8 cellular contexts compared by ENCODE assay signal in genomic region chr17:78128616-78129384, GRCh38. TPM values are rescaled to one million over a fixed set of nuclear protein-coding genes. Genes with fewer than 3 reads are reported as not detected.
DNase-seq lines count a peak whose midpoint lies in the region; ATAC-seq and TF ChIP-seq lines count a peak whose summit lies in the region.

TSS of gene TMC6 (minus strand) at chr17:78128755. CDS start at chr17:78126832, 1,923 bp downstream.

- ATAC-seq in Right ventricle myocardium superior (ENCODE audit: poor library complexity) (peak; percentile 59), HG02884 (IDR thresholded peaks at IDR 0.05; ENCODE audit: unreplicated experiment) (no peak), GM19397 (IDR thresholded peaks at IDR 0.05; ENCODE audit: unreplicated experiment) (no peak)

- no peak for TF ChIP-seq CTCF in osteocyte (IDR thresholded peaks at IDR 0.05)

- H3K9me3 ChIP-seq in HUES48 (ENCODE audit: control insufficient read depth, insufficient read depth, low read length) (no peaks in the 10 kb centered on the region), SJCRH30 (replicated peaks) (no peaks in the 10 kb centered on the region)

- peaks cover 26% of the 10 kb centered on the region for H3K4me1 ChIP-seq in HUES48 (ENCODE audit: control insufficient read depth, insufficient read depth, low read length)
- H3K4me1 ChIP-seq in SJCRH30, result peaks cover 27% of the 10 kb centered on the region

- H3K36me3 Mint-ChIP-seq in osteocyte (ENCODE audit: unreplicated experiment), result peaks cover under 1% of the 10 kb centered on the region

- H3K4me1 Mint-ChIP-seq in osteocyte (ENCODE audit: unreplicated experiment), result peaks cover 35% of the 10 kb centered on the region

- no peaks in the 10 kb centered on the region for H3K9me3 Mint-ChIP-seq in osteocyte (ENCODE audit: unreplicated experiment)

- peak; percentile 11 for DNase-seq in EH (ENCODE audit: low read depth)
- DNase-seq in SJCRH30, result peak; percentile 77 to 84
- peak; percentile 62 for DNase-seq in activated naive CD4-positive, alpha-beta T cell treated with anti-CD3 and anti-CD28 coated beads, Interleukin-2, amount 50 U/mL, for 16 hours
- DNase-seq in Right ventricle myocardium superior, result peak; percentile 76
- no peak for DNase-seq in osteocyte (ENCODE audit: extremely low spot score, unreplicated experiment)

- intact Hi-C loops in Right ventricle myocardium superior (cut with DNase I), result no loop called here

- H3K27ac ChIP-seq in HUES48 (ENCODE audit: low read depth, low read length), result peak within 1 kb of the TSS; percentile 79
- H3K27ac ChIP-seq in SJCRH30, result peak within 1 kb of the TSS; percentile 84

- H3K4me3 Mint-ChIP-seq in osteocyte (ENCODE audit: unreplicated experiment), result peak within 1 kb of the TSS; percentile 87

- peak within 1 kb of the TSS; percentile 66 for H3K27ac Mint-ChIP-seq in osteocyte (ENCODE audit: unreplicated experiment)

- H3K9ac ChIP-seq in HUES48 (ENCODE audit: low read depth, low read length), result peak within 1 kb of the TSS; percentile 48

- H3K36me3 ChIP-seq in HUES48 (ENCODE audit: control insufficient read depth, insufficient read depth, low read length) (peaks cover 2% of the 10 kb centered on the region), SJCRH30 (no peaks in the 10 kb centered on the region)

- H3K27me3 ChIP-seq in HUES48 (ENCODE audit: control insufficient read depth, insufficient read depth, low read length), result peaks cover 31% of the 10 kb centered on the region
- no peaks in the 10 kb centered on the region for H3K27me3 ChIP-seq in SJCRH30

- H3K4me3 ChIP-seq in HUES48 (ENCODE audit: low read depth, low read length) (peak within 1 kb of the TSS; percentile 71), SJCRH30 (peak within 1 kb of the TSS; percentile 94)

- H3K27me3 Mint-ChIP-seq in osteocyte (ENCODE audit: unreplicated experiment), result no peaks in the 10 kb centered on the region

RNA-seq across cellular contexts. Expression of gene TMC6, which starts in this region (rescaled TPM):
- 18.8 and 23.2 TPM in 2 replicates for total RNA-seq in SJCRH30 (2014; rRNA removed; shearing (Covaris generic))
- total RNA-seq in Right ventricle myocardium superior, result 57.2 TPM
- 31.2 and 32.6 TPM in 2 replicates for total RNA-seq in osteocyte
